ENCODE assay signal across 19 cellular contexts in genomic region chr20:56724246-56724757, GRCh38.
"Had no signal": no experiment of that assay in that cellular context is flagged by ENCODE, and none has a peak within 500 bp of the region (broad histone marks: within the 10 kb centered on the region; RNA-seq: fewer than 3 reads in every experiment).

No MANE protein-coding gene starts in this region.

- H3K27me3 ChIP-seq: cardiac muscle cell, esophagus muscularis mucosa, tibial nerve had no signal

- DNase-seq: activated CD4-positive, alpha-beta T cell treated with anti-CD3 and anti-CD28 coated beads for 48 hours; activated CD8-positive, alpha-beta T cell treated with anti-CD3 and anti-CD28 coated beads for 36 hours; activated effector memory CD4-positive, alpha-beta T cell treated with Interleukin-2 at 50 U/mL for 16 hours; activated naive CD4-positive, alpha-beta T cell treated with anti-CD3 and anti-CD28 coated beads, Interleukin-2, amount 50 U/mL, for 16 hours; activated T-cell treated with anti-CD3 and anti-CD28 coated beads, Interleukin-2, amount 50 U/mL, for 4 hours; left colon; naive B cell; right cardiac atrium; small intestine; stimulated activated CD4-positive, alpha-beta T cell treated with anti-CD3 and anti-CD28 coated beads, Interleukin-4, amount 100 ng/mL, for 4 hours; stimulated activated CD8-positive, alpha-beta memory T cell treated with anti-CD3 and anti-CD28 coated beads, Interleukin-4, amount 100 ng/mL, for 48 hours; stimulated activated naive CD4-positive, alpha-beta T cell treated with Interleukin-2 at 50 U/mL for 16 hours; substantia nigra had no signal

- H3K36me3 ChIP-seq: cardiac muscle cell, esophagus muscularis mucosa, prostate gland, tibial nerve had no signal

- H3K27ac ChIP-seq: cardiac muscle cell, esophagus muscularis mucosa, prostate gland, tibial nerve had no signal

- H3K9me3 ChIP-seq: esophagus muscularis mucosa, prostate gland, tibial nerve had no signal

- H3K4me3 ChIP-seq: cardiac muscle cell, esophagus muscularis mucosa, lung, prostate gland, tibial nerve had no signal

- ATAC-seq: activated CD8-positive, alpha-beta T cell treated with anti-CD3 and anti-CD28 coated beads for 36 hours; activated T-cell treated with anti-CD3 and anti-CD28 coated beads, Interleukin-2, amount 50 U/mL, for 4 hours; left colon; right cardiac atrium; WTC11 had no signal

- H3K4me1 ChIP-seq: esophagus muscularis mucosa, prostate gland had no signal
